In the genomic region with DNA sequence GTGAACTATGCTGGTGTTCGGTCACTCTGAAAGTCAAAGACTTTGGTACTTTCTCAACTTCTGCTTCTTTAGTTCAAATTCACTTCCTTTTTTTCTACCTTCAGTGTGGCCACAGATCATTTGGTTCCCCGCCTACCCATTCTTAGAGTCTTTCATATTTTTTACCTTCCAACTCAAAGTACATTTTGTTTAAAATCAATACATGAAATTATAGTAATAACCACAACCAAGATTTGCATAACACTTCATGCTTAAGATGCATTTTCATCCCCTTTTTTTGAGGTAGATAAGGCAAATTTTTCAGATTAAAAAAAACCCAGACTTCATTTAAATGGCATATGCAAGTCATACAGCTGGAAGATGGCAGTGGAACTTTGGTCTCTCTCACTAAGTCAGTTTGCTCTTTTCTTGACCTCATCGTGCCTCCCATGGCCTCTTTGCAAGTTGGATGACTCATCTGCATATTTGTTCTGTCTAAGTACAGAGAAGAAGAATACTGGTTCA, we compare ENCODE assay signal across 1 cellular context.
TF ChIP-seq lines count a peak whose summit lies in the region.

No MANE protein-coding gene starts in this region.

TF ChIP-seq in K562, 482 proteins besides CTCF, POLR2A, EP300 and RAD21 (continued from another document):
- TF ChIP-seq, protein P1, sequence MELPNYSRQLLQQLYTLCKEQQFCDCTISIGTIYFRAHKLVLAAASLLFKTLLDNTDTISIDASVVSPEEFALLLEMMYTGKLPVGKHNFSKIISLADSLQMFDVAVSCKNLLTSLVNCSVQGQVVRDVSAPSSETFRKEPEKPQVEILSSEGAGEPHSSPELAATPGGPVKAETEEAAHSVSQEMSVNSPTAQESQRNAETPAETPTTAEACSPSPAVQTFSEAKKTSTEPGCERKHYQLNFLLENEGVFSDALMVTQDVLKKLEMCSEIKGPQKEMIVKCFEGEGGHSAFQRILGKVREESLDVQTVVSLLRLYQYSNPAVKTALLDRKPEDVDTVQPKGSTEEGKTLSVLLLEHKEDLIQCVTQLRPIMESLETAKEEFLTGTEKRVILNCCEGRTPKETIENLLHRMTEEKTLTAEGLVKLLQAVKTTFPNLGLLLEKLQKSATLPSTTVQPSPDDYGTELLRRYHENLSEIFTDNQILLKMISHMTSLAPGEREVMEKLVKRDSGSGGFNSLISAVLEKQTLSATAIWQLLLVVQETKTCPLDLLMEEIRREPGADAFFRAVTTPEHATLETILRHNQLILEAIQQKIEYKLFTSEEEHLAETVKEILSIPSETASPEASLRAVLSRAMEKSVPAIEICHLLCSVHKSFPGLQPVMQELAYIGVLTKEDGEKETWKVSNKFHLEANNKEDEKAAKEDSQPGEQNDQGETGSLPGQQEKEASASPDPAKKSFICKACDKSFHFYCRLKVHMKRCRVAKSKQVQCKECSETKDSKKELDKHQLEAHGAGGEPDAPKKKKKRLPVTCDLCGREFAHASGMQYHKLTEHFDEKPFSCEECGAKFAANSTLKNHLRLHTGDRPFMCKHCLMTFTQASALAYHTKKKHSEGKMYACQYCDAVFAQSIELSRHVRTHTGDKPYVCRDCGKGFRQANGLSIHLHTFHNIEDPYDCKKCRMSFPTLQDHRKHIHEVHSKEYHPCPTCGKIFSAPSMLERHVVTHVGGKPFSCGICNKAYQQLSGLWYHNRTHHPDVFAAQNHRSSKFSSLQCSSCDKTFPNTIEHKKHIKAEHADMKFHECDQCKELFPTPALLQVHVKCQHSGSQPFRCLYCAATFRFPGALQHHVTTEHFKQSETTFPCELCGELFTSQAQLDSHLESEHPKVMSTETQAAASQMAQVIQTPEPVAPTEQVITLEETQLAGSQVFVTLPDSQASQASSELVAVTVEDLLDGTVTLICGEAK (IDR thresholded peaks at IDR 0.05) = no peak
- TF ChIP-seq, protein P1 (CRISPR knock-in tag; IDR thresholded peaks at IDR 0.05) = no peak
